Comparison of ENCODE assay signal across 9 cellular contexts in the genomic region with DNA sequence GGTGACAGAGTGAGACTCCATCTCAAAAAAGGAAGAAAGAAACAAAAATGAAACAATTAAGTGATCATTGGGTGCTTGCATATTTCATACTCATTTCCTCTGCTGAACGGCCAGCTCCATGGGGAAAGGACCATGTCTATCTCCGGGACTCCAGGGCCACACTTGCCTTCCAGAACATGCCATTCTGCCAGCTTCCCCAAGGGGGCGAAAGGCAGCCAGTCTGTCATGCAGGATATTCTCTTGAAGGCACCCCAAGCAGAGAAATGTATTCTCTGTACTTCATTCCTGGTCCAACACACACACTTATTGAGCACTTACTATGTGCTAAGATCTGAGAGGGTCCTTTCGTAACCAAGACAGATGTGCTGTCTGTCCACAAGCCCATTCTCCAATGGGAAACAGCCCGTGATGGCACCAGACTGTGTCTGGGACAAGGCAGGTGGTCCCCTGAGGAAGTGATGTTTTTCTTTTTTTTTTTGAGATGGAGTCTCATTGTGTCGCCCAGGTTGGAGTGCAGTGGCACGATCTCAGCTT. TPM values are rescaled to one million over a fixed set of nuclear protein-coding genes. Genes with fewer than 3 reads are reported as not detected.
DNase-seq lines count a peak whose midpoint lies in the region; ATAC-seq, FAIRE-seq and TF ChIP-seq lines count a peak whose summit lies in the region.
"Had no signal": no experiment of that assay in that cellular context is flagged by ENCODE, and none has a peak within 500 bp of the region (broad histone marks: within the 10 kb centered on the region; RNA-seq: fewer than 3 reads in every experiment).

No MANE protein-coding gene starts in this region.

- H3K79me2 ChIP-seq in endothelial cell of umbilical vein (ENCODE audit: control insufficient read depth, insufficient read depth, low read length): no peaks in the 10 kb centered on the region

- H3K36me3 ChIP-seq in heart left ventricle: no peaks in the 10 kb centered on the region
- H3K36me3 ChIP-seq in right atrium auricular region: no peaks in the 10 kb centered on the region
- H3K36me3 ChIP-seq in endothelial cell of umbilical vein (ENCODE audit: control insufficient read depth in 2 of 2, extremely low read depth in 1 of 2, insufficient read depth in 2 of 2, low read length in 2 of 2): no peaks in the 10 kb centered on the region

- peak in 9 of 12 donors; percentile 11 to 46 (median 33) for TF ChIP-seq CTCF in heart left ventricle (IDR thresholded peaks at IDR 0.05)
- peak in 1 of 2 donors; percentile 30 for TF ChIP-seq CTCF in right atrium auricular region (IDR thresholded peaks at IDR 0.05)
- peak; percentile 36 to 65 for TF ChIP-seq CTCF in endothelial cell of umbilical vein (IDR thresholded peaks at IDR 0.05; ENCODE audit: extremely low read depth in 1 of 2, insufficient read depth in 1 of 2, low read depth in 1 of 2, low read length in 2 of 2)
- no peak for TF ChIP-seq CTCF in omental fat pad (IDR thresholded peaks at IDR 0.05)

- FAIRE-seq in endothelial cell of umbilical vein (lab: Jason Lieb, UNC): peak; percentile 86

- no TSS peak for BruUV-seq in endothelial cell of umbilical vein (replicated peaks; lab: Mats Ljungman, UMichigan)

- no peaks in the 10 kb centered on the region for H3K27me3 ChIP-seq in heart left ventricle
- H3K27me3 ChIP-seq in right atrium auricular region: no peaks in the 10 kb centered on the region
- no peaks in the 10 kb centered on the region for H3K27me3 ChIP-seq in endothelial cell of umbilical vein (ENCODE audit: control insufficient read depth in 2 of 2, insufficient read depth in 2 of 2, low read length in 2 of 2)

- CTCF ChIA-PET in endothelial cell of umbilical vein (lab: Charles Lee): interaction anchor here (0.6 to 1.7 kb wide), 19 partner anchors 10 to 160 kb away, joined by 3 to 24 read pairs (median 3); a partner anchor contains a TSS

- no peak overlapping the region for H3K9ac ChIP-seq in endothelial cell of umbilical vein (replicated peaks; ENCODE audit: extremely low read depth, insufficient read depth, low read length)

- ATAC-seq in heart left ventricle: no peak
- peak; percentile 61 for ATAC-seq in SK-N-SH treated with all-trans-retinoic acid at 6 μM for 48 hours
- no peak for ATAC-seq in omental fat pad (ENCODE audit: low FRiP score)

- H3K9me1 ChIP-seq in endothelial cell of umbilical vein (replicated peaks; ENCODE audit: control insufficient read depth, extremely low read depth, insufficient read depth, low read length): no peaks in the 10 kb centered on the region

- DNase-seq in heart left ventricle (peak in 1 of 5 donors; percentile 58), right atrium auricular region (ENCODE audit: low spot score) (no peak), endothelial cell of umbilical vein (ENCODE audit: low read depth, low spot score) (peak; percentile 43), amniotic stem cell (lab: John Stamatoyannopoulos, UW) (no peak), omental fat pad (ENCODE audit: low spot score) (no peak), activated gamma-delta T cell (lab: John Stamatoyannopoulos, UW) (no peak)
- peak; percentile 64 for DNase-seq in stimulated activated CD8-positive, alpha-beta memory T cell treated with anti-CD3 and anti-CD28 coated beads, Interleukin-4, amount 100 ng/mL, for 48 hours
- DNase-seq: activated T-cell treated with anti-CD3 and anti-CD28 coated beads, Interleukin-2, amount 50 U/mL, for 4 hours had no signal

- H3K9me3 ChIP-seq in heart left ventricle (no peaks in the 10 kb centered on the region), right atrium auricular region (no peaks in the 10 kb centered on the region), endothelial cell of umbilical vein (replicated peaks; ENCODE audit: control insufficient read depth, insufficient read depth, low read length) (no peaks in the 10 kb centered on the region)

- H4K20me1 ChIP-seq in endothelial cell of umbilical vein (replicated peaks; ENCODE audit: control insufficient read depth, extremely low read depth, insufficient read depth, low read length): no peaks in the 10 kb centered on the region

- H3K27ac ChIP-seq in heart left ventricle (peak overlapping the region in 1 of 12 donors; percentile 37), right atrium auricular region (no peak overlapping the region), endothelial cell of umbilical vein (ENCODE audit: insufficient read depth, low read depth, low read length) (no peak overlapping the region)

- H3K4me1 ChIP-seq in heart left ventricle (peaks cover 0 to 24% (median 1%) of the 10 kb centered on the region in 12 donors), right atrium auricular region (peaks cover 0 to 8% of the 10 kb centered on the region in 2 donors), endothelial cell of umbilical vein (ENCODE audit: control insufficient read depth, extremely low read depth, insufficient read depth, low read length) (peaks cover 2% of the 10 kb centered on the region)

- H2AFZ ChIP-seq in endothelial cell of umbilical vein (ENCODE audit: low read depth, low read length): no peak overlapping the region

- H3K4me2 ChIP-seq in endothelial cell of umbilical vein (ENCODE audit: insufficient read depth, low read length): no peak overlapping the region

- WGBS in heart left ventricle, 4 donors: 58 to 64% (median 62%) methylated on average over 7 of the region's 7 CpGs

- dilution Hi-C loops in endothelial cell of umbilical vein (cut with MboI; ENCODE audit: extremely low pct_ligation_motif_present, low sequenced_read_pairs): no loop called here

- TF ChIP-seq POLR2A in heart left ventricle (IDR thresholded peaks at IDR 0.05) (no peak), endothelial cell of umbilical vein (IDR thresholded peaks at IDR 0.05; ENCODE audit: low read depth, low read length) (no peak)

- intact Hi-C loops in heart left ventricle (cut with DNase I): loop anchor here in 8 of 10 donors (5.0 to 10.0 kb wide), 5 partner anchors 89 to 159 kb away; a partner anchor contains a TSS
- intact Hi-C loops in endothelial cell of umbilical vein (cut with micrococcal nuclease): no loop called here

- POLR2A ChIA-PET in endothelial cell of umbilical vein (lab: Charles Lee): interaction anchor here (0.6 kb wide), 1 partner anchor 19 kb away, joined by 5 read pairs; no protein-coding TSS in a partner anchor

- H3K4me3 ChIP-seq in heart left ventricle (no peak overlapping the region), right atrium auricular region (no peak overlapping the region), endothelial cell of umbilical vein (replicated peaks in 1 of 3; ENCODE audit: insufficient read depth in 1 of 3, low read depth in 1 of 3, low read length in 3 of 3) (no peak overlapping the region)

TF ChIP-seq in endothelial cell of umbilical vein, 7 proteins besides CTCF, POLR2A, EP300 and RAD21:
- no peak for TF ChIP-seq GATA2 (IDR thresholded peaks at IDR 0.05; ENCODE audit: insufficient read depth, insufficient read length, low read depth, low read length)
- TF ChIP-seq, protein P1, sequence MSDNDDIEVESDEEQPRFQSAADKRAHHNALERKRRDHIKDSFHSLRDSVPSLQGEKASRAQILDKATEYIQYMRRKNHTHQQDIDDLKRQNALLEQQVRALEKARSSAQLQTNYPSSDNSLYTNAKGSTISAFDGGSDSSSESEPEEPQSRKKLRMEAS (IDR thresholded peaks at IDR 0.05; ENCODE audit: insufficient read depth, insufficient read length): no peak
- no peak for TF ChIP-seq MYC (IDR thresholded peaks at IDR 0.05; ENCODE audit: low read depth, low read length)

RNA-seq across cellular contexts. Expression of a gene that starts 10.2 kb away (rescaled TPM):
- 10 to 100 TPM; 22.4 to 39.5 (median 29.3) TPM for total RNA-seq in heart left ventricle
- 10 to 100 TPM; 26.9 to 38.6 TPM for polyA plus RNA-seq in heart left ventricle
- 10 to 100 TPM; 15.3 to 19.8 TPM for total RNA-seq in right atrium auricular region
- 70.8 and 72.2 TPM in 2 replicates for total RNA-seq in endothelial cell of umbilical vein
- polyA plus RNA-seq in endothelial cell of umbilical vein: 65.6 and 73.7 TPM in 2 replicates
- polyA plus RNA-seq in endothelial cell of umbilical vein (2011; cell fraction: cytosol; rRNA removed): 39.2 and 46.6 TPM in 2 replicates
- polyA plus RNA-seq in endothelial cell of umbilical vein (2011; cell fraction: nucleus; rRNA removed): 51.4 and 55.1 TPM in 2 replicates
- polyA plus RNA-seq in endothelial cell of umbilical vein (2012): 68.2 and 86.7 TPM in 2 replicates
- polyA minus RNA-seq in endothelial cell of umbilical vein: 36.6 and 48.4 TPM in 2 replicates
- 29.0 TPM for polyA minus RNA-seq in endothelial cell of umbilical vein (2011; cell fraction: cytosol; rRNA and poly(A)+ RNA removed)
- 18.1 and 21.0 TPM in 2 replicates for polyA minus RNA-seq in endothelial cell of umbilical vein (2011; cell fraction: nucleus; rRNA and poly(A)+ RNA removed)
- total RNA-seq in omental fat pad: 10 to 100 TPM; 11.8 to 20.5 (median 16.5) TPM

RNA-seq across cellular contexts. Expression of a gene that starts 13.0 kb away (rescaled TPM):
- total RNA-seq in heart left ventricle (1 to 10 TPM in 4 of 9 donors, under 1 TPM in 5; 0.21 to 6.0 (median 0.86) TPM), right atrium auricular region (1 to 10 TPM in 1 of 2 donors, not detected in 1; 1.5 TPM), endothelial cell of umbilical vein (not detected in 2 replicates), omental fat pad (1 to 10 TPM; 1.0 to 7.9 (median 4.9) TPM)
- polyA plus RNA-seq in heart left ventricle (1 to 10 TPM in 1 of 2 donors, under 1 TPM in 1; 0.23 to 1.1 TPM), endothelial cell of umbilical vein (not detected in 2 replicates)
- polyA plus RNA-seq in endothelial cell of umbilical vein (2011; cell fraction: cytosol; rRNA removed): not detected in 2 replicates
- not detected in 2 replicates for polyA plus RNA-seq in endothelial cell of umbilical vein (2011; cell fraction: nucleus; rRNA removed)
- 0.19 TPM in 1 of 2 replicates, not detected in the other for polyA plus RNA-seq in endothelial cell of umbilical vein (2012)
- not detected in 2 replicates for polyA minus RNA-seq in endothelial cell of umbilical vein
- not detected for polyA minus RNA-seq in endothelial cell of umbilical vein (2011; cell fraction: cytosol; rRNA and poly(A)+ RNA removed)
- polyA minus RNA-seq in endothelial cell of umbilical vein (2011; cell fraction: nucleus; rRNA and poly(A)+ RNA removed): not detected in 2 replicates

RNA-seq across cellular contexts. Expression of a gene that starts 25.2 kb away (rescaled TPM):
- total RNA-seq in heart left ventricle: 10 to 100 TPM; 27.0 to 56.5 (median 35.0) TPM
- 10 to 100 TPM; 44.6 to 76.5 TPM for polyA plus RNA-seq in heart left ventricle
- 10 to 100 TPM; 39.3 to 50.9 TPM for total RNA-seq in right atrium auricular region
- 31.2 and 33.9 TPM in 2 replicates for total RNA-seq in endothelial cell of umbilical vein
- 60.4 and 63.6 TPM in 2 replicates for polyA plus RNA-seq in endothelial cell of umbilical vein
- polyA plus RNA-seq in endothelial cell of umbilical vein (2011; cell fraction: cytosol; rRNA removed): 61.1 and 63.6 TPM in 2 replicates
- 21.9 and 22.7 TPM in 2 replicates for polyA plus RNA-seq in endothelial cell of umbilical vein (2011; cell fraction: nucleus; rRNA removed)
- polyA plus RNA-seq in endothelial cell of umbilical vein (2012): 33.0 and 35.2 TPM in 2 replicates
- polyA minus RNA-seq in endothelial cell of umbilical vein: 22.5 and 33.0 TPM in 2 replicates
- polyA minus RNA-seq in endothelial cell of umbilical vein (2011; cell fraction: cytosol; rRNA and poly(A)+ RNA removed): 21.8 TPM
- 5.3 and 5.5 TPM in 2 replicates for polyA minus RNA-seq in endothelial cell of umbilical vein (2011; cell fraction: nucleus; rRNA and poly(A)+ RNA removed)
- 10 to 100 TPM; 30.1 to 35.7 (median 32.4) TPM for total RNA-seq in omental fat pad

Comparison
In these comparisons a context has a peak if more than half of its experiments do, and no peak if none do; other contexts are left out.
1. DNase-seq: peak in endothelial cell of umbilical vein (single experiment) and stimulated activated CD8-positive, alpha-beta memory T cell treated with anti-CD3 and anti-CD28 coated beads, Interleukin-4, amount 100 ng/mL, for 48 hours (single experiment); none in right atrium auricular region (single experiment), amniotic stem cell (single experiment), omental fat pad (single experiment) and activated gamma-delta T cell (single experiment).
2. CTCF ChIP-seq: peak in heart left ventricle (9 of 12) and endothelial cell of umbilical vein (2 of 2); none in omental fat pad (0 of 3).